9 cellular contexts compared by ENCODE assay signal in genomic region chr4:48375651-48376291, GRCh38. TPM values are rescaled to one million over a fixed set of nuclear protein-coding genes. Genes with fewer than 3 reads are reported as not detected.
DNase-seq lines count a peak whose midpoint lies in the region; ATAC-seq and TF ChIP-seq lines count a peak whose summit lies in the region.
"Had no signal": no experiment of that assay in that cellular context is flagged by ENCODE, and none has a peak within 500 bp of the region (broad histone marks: within the 10 kb centered on the region; RNA-seq: fewer than 3 reads in every experiment).

No MANE protein-coding gene starts in this region.

- no peak for TF ChIP-seq CTCF in mesothelial cell of epicardium (IDR thresholded peaks at IDR 0.05; ENCODE audit: unreplicated experiment)

- no peak overlapping the region for H3K4me3 Mint-ChIP-seq in mesothelial cell of epicardium
- no peak overlapping the region for H3K4me3 Mint-ChIP-seq in activated naive CD8-positive, alpha-beta T cell treated with anti-CD3 and anti-CD28 coated beads, Interleukin-2, amount 50 U/mL, for 24 hours

- no peaks in the 10 kb centered on the region for H3K9me3 Mint-ChIP-seq in mesothelial cell of epicardium
- H3K9me3 Mint-ChIP-seq in activated naive CD8-positive, alpha-beta T cell treated with anti-CD3 and anti-CD28 coated beads, Interleukin-2, amount 50 U/mL, for 24 hours: no peaks in the 10 kb centered on the region

- no peaks in the 10 kb centered on the region for H3K27me3 Mint-ChIP-seq in mesothelial cell of epicardium (ENCODE audit: low read depth)
- H3K27me3 Mint-ChIP-seq in activated naive CD8-positive, alpha-beta T cell treated with anti-CD3 and anti-CD28 coated beads, Interleukin-2, amount 50 U/mL, for 24 hours: no peaks in the 10 kb centered on the region

- peaks cover 7% of the 10 kb centered on the region for H3K36me3 Mint-ChIP-seq in mesothelial cell of epicardium
- H3K36me3 Mint-ChIP-seq in activated naive CD8-positive, alpha-beta T cell treated with anti-CD3 and anti-CD28 coated beads, Interleukin-2, amount 50 U/mL, for 24 hours (ENCODE audit: low read depth): peaks cover 12% of the 10 kb centered on the region

- H3K27ac Mint-ChIP-seq in mesothelial cell of epicardium: peak overlapping the region; percentile 62
- H3K27ac Mint-ChIP-seq in activated naive CD8-positive, alpha-beta T cell treated with anti-CD3 and anti-CD28 coated beads, Interleukin-2, amount 50 U/mL, for 24 hours: no peak overlapping the region

- ATAC-seq in activated naive CD8-positive, alpha-beta T cell treated with anti-CD3 and anti-CD28 coated beads, Interleukin-2, amount 50 U/mL, for 24 hours: no peak
- ATAC-seq in HG02885 (IDR thresholded peaks at IDR 0.05; ENCODE audit: poor library complexity, unreplicated experiment): no peak

- peak; percentile 53 for DNase-seq in COLO668 (lab: John Stamatoyannopoulos, UW; ENCODE audit: unreplicated experiment)
- DNase-seq in NCI-H1092 treated with DMSO at 0.1 percent for 48 hours (lab: John Stamatoyannopoulos, UW): peak; percentile 85
- DNase-seq in astrocyte of the hippocampus (ENCODE audit: low read depth, low spot score): peak; percentile 53
- no peak for DNase-seq in mesothelial cell of epicardium (ENCODE audit: low spot score in 2 of 2, unreplicated experiment in 2 of 2)
- DNase-seq in 8988T: no peak
- no peak for DNase-seq in activated naive CD8-positive, alpha-beta T cell treated with anti-CD3 and anti-CD28 coated beads, Interleukin-2, amount 50 U/mL, for 24 hours
- DNase-seq in NCI-H446 treated with DMSO at 0.1 percent for 48 hours (lab: John Stamatoyannopoulos, UW): no peak
- DNase-seq: T-helper 2 cell had no signal

- peaks cover 18% of the 10 kb centered on the region for H3K4me1 Mint-ChIP-seq in mesothelial cell of epicardium
- peaks cover 8% of the 10 kb centered on the region for H3K4me1 Mint-ChIP-seq in activated naive CD8-positive, alpha-beta T cell treated with anti-CD3 and anti-CD28 coated beads, Interleukin-2, amount 50 U/mL, for 24 hours

RNA-seq across cellular contexts. Expression of gene SLAIN2, which starts 34.4 kb away (rescaled TPM):
- total RNA-seq in mesothelial cell of epicardium: 60.1 to 77.1 TPM (median 62.9 TPM) in 3 replicates

Comparison
In these comparisons a context has a peak if more than half of its experiments do, and no peak if none do; other contexts are left out.
1. DNase-seq: peak in COLO668 (single experiment), NCI-H1092 treated with DMSO at 0.1 percent for 48 hours (single experiment) and astrocyte of the hippocampus (single experiment); none in mesothelial cell of epicardium (0 of 2), 8988T (single experiment), activated naive CD8-positive, alpha-beta T cell treated with anti-CD3 and anti-CD28 coated beads, Interleukin-2, amount 50 U/mL, for 24 hours (single experiment) and NCI-H446 treated with DMSO at 0.1 percent for 48 hours (single experiment).